Comparison of ENCODE assay signal across 8 cellular contexts in the genomic region with DNA sequence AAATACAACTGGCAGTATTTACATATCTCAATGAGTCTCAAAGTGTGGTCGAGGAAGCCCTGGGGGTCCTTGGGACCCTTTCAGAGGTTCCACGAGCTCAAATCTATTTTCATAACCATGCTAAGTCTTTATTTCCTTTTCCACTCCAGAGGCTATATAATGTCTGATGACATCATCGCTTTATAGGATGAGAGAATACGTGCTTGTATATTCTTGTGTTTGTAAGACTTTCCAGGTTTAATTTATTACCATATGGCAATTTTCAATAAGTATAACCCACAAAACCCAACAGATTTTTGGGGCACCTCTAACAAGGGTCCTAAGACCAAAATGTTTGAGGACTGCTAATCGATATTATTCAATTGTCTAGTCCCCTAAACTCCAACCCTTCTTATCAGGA. TPM values are rescaled to one million over a fixed set of nuclear protein-coding genes. Genes with fewer than 3 reads are reported as not detected.
A peak's percentile ranks its signal among the peaks of the same experiment; 100 is the strongest.
DNase-seq lines count a peak whose midpoint lies in the region; ATAC-seq, FAIRE-seq and TF ChIP-seq lines count a peak whose summit lies in the region.

No MANE protein-coding gene starts in this region.

- CTCF ChIA-PET in GM12878 (lab: Yijun Ruan, JAX), result no interaction called here

- H3K4me1 ChIP-seq in heart left ventricle (peaks cover 0 to 40% (median 16%) of the 10 kb centered on the region in 12 donors), GM12878 (ENCODE audit: control insufficient read depth, insufficient read depth, low read length) (peaks cover 14% of the 10 kb centered on the region), mucosa of rectum (ENCODE audit: control insufficient read depth in 2 of 2, insufficient read depth in 2 of 2, low read length in 2 of 2) (peaks cover 17 to 30% of the 10 kb centered on the region in 2 donors), urinary bladder (ENCODE audit: insufficient read depth) (peaks cover 3% of the 10 kb centered on the region)

- H2AFZ ChIP-seq in GM12878 (ENCODE audit: control insufficient read depth, low read depth, low read length), result peak overlapping the region; percentile 98; the same call in 1 of the 2 replicates

- H3K27me3 ChIP-seq in heart left ventricle (no peaks in the 10 kb centered on the region), GM12878 (replicated peaks in 1 of 2; ENCODE audit: control insufficient read depth in 2 of 2, insufficient read depth in 2 of 2, low read length in 1 of 2) (no peaks in the 10 kb centered on the region), mucosa of rectum (ENCODE audit: control insufficient read depth in 2 of 2, insufficient read depth in 2 of 2, low read length in 2 of 2) (no peaks in the 10 kb centered on the region)

- H3K36me3 ChIP-seq in heart left ventricle (no peaks in the 10 kb centered on the region), GM12878 (ENCODE audit: control insufficient read depth in 2 of 2, insufficient read depth in 2 of 2, low read length in 1 of 2) (no peaks in the 10 kb centered on the region), mucosa of rectum (ENCODE audit: control insufficient read depth in 2 of 2, insufficient read depth in 2 of 2, low read length in 2 of 2) (no peaks in the 10 kb centered on the region), urinary bladder (ENCODE audit: insufficient read depth) (no peaks in the 10 kb centered on the region)

- peak overlapping the region in 10 of 12 donors; percentile 50 to 94 (median 84) for H3K4me3 ChIP-seq in heart left ventricle
- H3K4me3 ChIP-seq in GM12878, result peak overlapping the region; percentile 59; the same call in 1 of the 2 replicates
- H3K4me3 ChIP-seq in mucosa of rectum (ENCODE audit: low read length in 2 of 2), result peak overlapping the region in 1 of 2 donors; percentile 87
- no peak overlapping the region for H3K4me3 ChIP-seq in urinary bladder (ENCODE audit: low read depth, low read length)
- H3K4me3 ChIP-seq in lower leg skin (ENCODE audit: low read depth, poor library complexity, severe bottlenecking), result no peak overlapping the region

- no peaks in the 10 kb centered on the region for H4K20me1 ChIP-seq in GM12878 (ENCODE audit: control insufficient read depth, insufficient read depth)

- no peak for ATAC-seq in heart left ventricle
- no peak for ATAC-seq in left cardiac atrium
- no peak for ATAC-seq in GM12878

- H3K79me2 ChIP-seq in GM12878 (ENCODE audit: control insufficient read depth, insufficient read depth, low read length), result peaks cover 11% of the 10 kb centered on the region

- RAD21 ChIA-PET in GM12878 (lab: Charles Lee; ENCODE audit: unreplicated experiment), result interaction anchor here (1.7 kb wide), 1 partner anchor 12 kb away, joined by 3 read pairs; no protein-coding TSS in a partner anchor

- H3K27ac ChIP-seq in heart left ventricle, result peak overlapping the region; percentile 94 to 99 (median 98)
- H3K27ac ChIP-seq in GM12878 (ENCODE audit: control insufficient read depth, insufficient read depth), result no peak overlapping the region
- peak overlapping the region; percentile 94 for H3K27ac ChIP-seq in mucosa of rectum (ENCODE audit: low read depth in 2 of 2, low read length in 2 of 2)
- peak overlapping the region; percentile 95 for H3K27ac ChIP-seq in urinary bladder (ENCODE audit: low read depth)

- 0 out of 2 replicates have a peak overlapping the region, but pooled peaks have one; percentile 22 for H3K4me2 ChIP-seq in GM12878 (ENCODE audit: control insufficient read depth, insufficient read depth)

- TF ChIP-seq CTCF in heart left ventricle (IDR thresholded peaks at IDR 0.05), result no peak
- no peak for TF ChIP-seq CTCF in GM12878 (IDR thresholded peaks at IDR 0.05 in 2 of 3, conservative IDR thresholded peaks at IDR 0.05 in 1 of 3; ENCODE audit: control insufficient read depth in 2 of 3, extremely low read depth in 1 of 3, insufficient read depth in 1 of 3, low read depth in 3 of 3, low read length in 3 of 3)
- TF ChIP-seq CTCF in lower leg skin (IDR thresholded peaks at IDR 0.05), result no peak

- SMC1A ChIA-PET in GM12878 (lab: Charles Lee; ENCODE audit: uncharacterized antibody, unreplicated experiment), result interaction anchor here (1.0 to 1.7 kb wide), 5 partner anchors 9 to 209 kb away, joined by 3 to 8 read pairs (median 4); a partner anchor contains a TSS

- BruUV-seq in GM12878 (replicated peaks; lab: Mats Ljungman, UMichigan), result no TSS peak

- TF ChIP-seq EP300 in GM12878 (IDR thresholded peaks at IDR 0.05; ENCODE audit: borderline replicate concordance in 1 of 2, control insufficient read depth in 1 of 2, low read depth in 2 of 2, low read length in 2 of 2), result no peak

- FAIRE-seq in GM12878 (lab: Jason Lieb, UNC), result no peak

- TF ChIP-seq RAD21 in GM12878 (IDR thresholded peaks at IDR 0.05; ENCODE audit: insufficient read depth, low read depth, low read length), result no peak

- no peak for DNase-seq in heart left ventricle
- DNase-seq in left cardiac atrium, result no peak
- no peak for DNase-seq in GM12878 (ENCODE audit: low read depth, low spot score)
- no peak for DNase-seq in activated CD8-positive, alpha-beta memory T cell treated with anti-CD3 and anti-CD28 coated beads for 24 hours
- DNase-seq in NCI-H2081 treated with DMSO at 0.1 percent for 48 hours (lab: John Stamatoyannopoulos, UW), result no peak
- no peak for DNase-seq in lower leg skin (ENCODE audit: low spot score in 2 of 2)

- intact Hi-C loops in heart left ventricle (cut with DNase I), result loop anchor here in 5 of 10 donors (5.0 to 10.0 kb wide), 2 partner anchors 120 to 308 kb away; a partner anchor contains a TSS
- intact Hi-C loops in left cardiac atrium (cut with DNase I), result no loop called here
- intact Hi-C loops in GM12878 (cut with micrococcal nuclease; ENCODE audit: unreplicated experiment), result loop anchor here (2.0 to 5.0 kb wide), 3 partner anchors 40 to 310 kb away; a partner anchor contains a TSS
- intact Hi-C loops in lower leg skin (cut with DNase I; ENCODE audit: low total_unique reads), result no loop called here

- in situ Hi-C loops in GM12878 (cut with MboI), result no loop called here

- no peaks in the 10 kb centered on the region for H3K9me3 ChIP-seq in heart left ventricle
- no peaks in the 10 kb centered on the region for H3K9me3 ChIP-seq in GM12878 (replicated peaks; ENCODE audit: control insufficient read depth, insufficient read depth, low read length)
- H3K9me3 ChIP-seq in mucosa of rectum (ENCODE audit: control insufficient read depth in 2 of 2, low read length in 2 of 2), result no peaks in the 10 kb centered on the region

- TF ChIP-seq POLR2A in heart left ventricle (IDR thresholded peaks at IDR 0.05), result no peak
- TF ChIP-seq POLR2A in GM12878 (IDR thresholded peaks at IDR 0.05; ENCODE audit: low read depth, low read length), result no peak
- no peak for TF ChIP-seq POLR2A in lower leg skin (IDR thresholded peaks at IDR 0.05)

- POLR2A ChIA-PET in GM12878 (lab: Charles Lee), result no interaction called here

- 75 to 86% (median 82%) methylated on average over 5 of the region's 5 CpGs for WGBS in heart left ventricle, 4 donors
- WGBS in GM12878 (ENCODE audit: insufficient coverage, insufficient replicate concordance, low lambda C conversion rate, missing lambda C conversion rate), result 72% methylated on average over 5 of the region's 5 CpGs
- 47% methylated on average over 5 of the region's 5 CpGs for WGBS in urinary bladder
- WGBS in lower leg skin, 2 donors, result 79 to 83% methylated on average over 5 of the region's 5 CpGs

- no peak overlapping the region for H3K9ac ChIP-seq in GM12878 (ENCODE audit: control insufficient read depth, insufficient read depth, low read length)
- H3K9ac ChIP-seq in mucosa of rectum (ENCODE audit: low read depth in 1 of 2, low read length in 2 of 2), result peak overlapping the region; percentile 83 to 86

RNA-seq across cellular contexts. Expression of a gene that starts 1.4 kb away (rescaled TPM):
- total RNA-seq in heart left ventricle (10 to 100 TPM in 6 of 9 donors, 1 to 10 TPM in 3; 8.2 to 27.3 (median 13.8) TPM), left cardiac atrium (10 to 100 TPM; 17.8 to 28.7 TPM), GM12878 (2014; rRNA removed) (3.7 and 3.8 TPM in 2 replicates), GM12878 (2014; rRNA removed; fragmentation: Illumina TruSeq; extraction: Trizol) (2.9 and 3.5 TPM in 2 replicates), GM12878 (2021) (2.2 and 2.3 TPM in 2 replicates), urinary bladder (24.2 TPM), lower leg skin (10 to 100 TPM; 25.2 to 37.4 (median 35.1) TPM)
- polyA plus RNA-seq in heart left ventricle (10 to 100 TPM; 14.9 to 67.2 TPM), GM12878 (2011; rRNA removed) (7.8 and 9.3 TPM in 2 replicates), GM12878 (2014; fragmentation: Illumina TruSeq; extraction: Trizol) (3.1 and 3.7 TPM in 2 replicates), GM12878 (2014; fragmentation: Nextera tagmentation; extraction: Ambion mirVana) (1 to 10 TPM; 1.2 to 1.3 TPM), GM12878 (2014; rRNA removed) (2.2 and 2.7 TPM in 2 replicates), GM12878 (2016; fragmentation: Nextera tagmentation; extraction: Ambion mirVana) (1 to 10 TPM; 1.8 to 1.9 TPM), urinary bladder (23.6 TPM)
- total RNA-seq in GM12878 (2013; cell fraction: nucleolus; rRNA removed), result 16.0 and 16.6 TPM in 2 replicates
- 0.88 TPM for polyA plus RNA-seq in GM12878 (2011; ENCODE audit: low read depth)
- polyA plus RNA-seq in GM12878 (2011; cell fraction: cytosol; rRNA removed), result 4.1 and 4.6 TPM in 2 replicates
- 5.6 and 5.7 TPM in 2 replicates for polyA plus RNA-seq in GM12878 (2011; cell fraction: nucleus; rRNA removed)
- 1.6 and 2.3 TPM in 2 replicates for polyA plus RNA-seq in GM12878 (2012)
- polyA minus RNA-seq in GM12878 (2011; rRNA and poly(A)+ RNA removed), result 9.3 and 9.9 TPM in 2 replicates
- 2.9 and 3.3 TPM in 2 replicates for polyA minus RNA-seq in GM12878 (2011; cell fraction: cytosol; rRNA and poly(A)+ RNA removed)
- polyA minus RNA-seq in GM12878 (2011; cell fraction: nucleus; rRNA and poly(A)+ RNA removed), result 4.6 and 7.3 TPM in 2 replicates

RNA-seq across cellular contexts. Expression of a gene that starts 59.9 kb away (rescaled TPM):
- 1 to 10 TPM in 5 of 9 donors, under 1 TPM in 4; 0.24 to 1.5 (median 1.2) TPM for total RNA-seq in heart left ventricle
- 1 to 10 TPM in 1 of 2 donors, under 1 TPM in 1; 0.42 to 1.8 TPM for polyA plus RNA-seq in heart left ventricle
- total RNA-seq in left cardiac atrium, result 1 to 10 TPM; 1.1 to 1.6 TPM
- total RNA-seq in GM12878 (2013; cell fraction: nucleolus; rRNA removed), result not detected in 2 replicates
- total RNA-seq in GM12878 (2014; rRNA removed), result not detected in 2 replicates
- total RNA-seq in GM12878 (2014; rRNA removed; fragmentation: Illumina TruSeq; extraction: Trizol), result not detected in 2 replicates
- not detected in 2 replicates for total RNA-seq in GM12878 (2021)
- not detected for polyA plus RNA-seq in GM12878 (2011; ENCODE audit: low read depth)
- polyA plus RNA-seq in GM12878 (2011; rRNA removed), result not detected in 2 replicates
- polyA plus RNA-seq in GM12878 (2011; cell fraction: cytosol; rRNA removed), result not detected in 2 replicates
- polyA plus RNA-seq in GM12878 (2011; cell fraction: nucleus; rRNA removed), result not detected in 2 replicates
- not detected in 2 replicates for polyA plus RNA-seq in GM12878 (2012)
- polyA plus RNA-seq in GM12878 (2014; fragmentation: Illumina TruSeq; extraction: Trizol), result not detected in 2 replicates
- polyA plus RNA-seq in GM12878 (2014; fragmentation: Nextera tagmentation; extraction: Ambion mirVana), result not detected
- not detected in 2 replicates for polyA plus RNA-seq in GM12878 (2014; rRNA removed)
- polyA plus RNA-seq in GM12878 (2016; fragmentation: Nextera tagmentation; extraction: Ambion mirVana), result not detected
- polyA minus RNA-seq in GM12878 (2011; rRNA and poly(A)+ RNA removed), result not detected in 2 replicates
- polyA minus RNA-seq in GM12878 (2011; cell fraction: cytosol; rRNA and poly(A)+ RNA removed), result not detected in 2 replicates
- polyA minus RNA-seq in GM12878 (2011; cell fraction: nucleus; rRNA and poly(A)+ RNA removed), result 0.24 TPM in 1 of 2 replicates, not detected in the other
- total RNA-seq in urinary bladder, result 2.0 TPM
- polyA plus RNA-seq in urinary bladder, result 0.24 TPM
- not detected for total RNA-seq in lower leg skin

Comparison
In these comparisons a context has a peak if more than half of its experiments do, and no peak if none do; other contexts are left out.
1. H3K4me3 ChIP-seq: peak in heart left ventricle (10 of 12) and GM12878 (single experiment); none in urinary bladder (single experiment) and lower leg skin (single experiment).